1 cellular context compared by ENCODE assay signal in the genomic region with DNA sequence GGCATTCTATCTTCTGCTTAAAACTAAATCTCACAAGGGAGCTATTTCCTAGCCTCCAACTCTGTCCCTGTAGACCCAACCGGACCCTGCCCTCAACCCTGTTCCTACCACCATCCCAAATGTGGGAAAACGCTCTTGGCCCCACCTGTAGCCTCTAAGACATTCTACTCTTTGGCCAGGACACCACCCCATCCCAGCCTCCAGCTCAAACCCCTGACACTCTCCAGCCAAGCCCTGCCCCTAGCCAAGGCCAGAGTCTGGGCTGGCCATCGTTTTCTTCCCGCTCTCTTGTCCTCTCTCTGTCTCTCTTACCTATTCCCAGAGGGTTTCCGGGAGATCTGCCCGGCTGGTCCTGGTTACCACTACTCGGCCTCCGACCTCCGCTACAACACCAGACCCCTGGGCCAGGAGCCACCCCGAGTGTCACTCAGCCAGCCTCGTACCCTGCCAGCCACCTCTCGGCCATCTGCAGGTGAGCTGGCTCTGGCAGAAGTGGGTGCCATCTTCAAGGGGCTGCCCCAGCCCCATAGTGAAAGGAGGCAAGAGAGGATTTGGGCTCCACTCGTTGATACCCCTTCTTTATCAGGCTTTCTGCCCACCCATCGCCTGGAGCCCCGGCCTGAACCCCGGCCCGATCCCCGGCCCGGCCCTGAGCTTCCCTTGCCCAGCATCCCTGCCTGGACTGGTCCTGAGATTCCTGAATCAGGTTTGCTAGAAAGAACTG.
A peak's percentile ranks its signal among the peaks of the same experiment; 100 is the strongest.
TF ChIP-seq lines count a peak whose summit lies in the region.

No MANE protein-coding gene starts in this region.

TF ChIP-seq in K562, 482 proteins besides CTCF, POLR2A, EP300 and RAD21:
- TF ChIP-seq POLR2G (IDR thresholded peaks at IDR 0.05; ENCODE audit: low read depth, low read length) (peak; percentile 58; the same call in 1 of the 2 replicates), NFE2L1 (tag; IDR thresholded peaks at IDR 0.05; ENCODE audit: borderline replicate concordance, low read depth) (no peak), ZNF644 (tag; IDR thresholded peaks at IDR 0.05; ENCODE audit: low read depth) (no peak), NFXL1 (CRISPR knock-in tag; IDR thresholded peaks at IDR 0.05) (no peak)
- TF ChIP-seq, protein P1, sequence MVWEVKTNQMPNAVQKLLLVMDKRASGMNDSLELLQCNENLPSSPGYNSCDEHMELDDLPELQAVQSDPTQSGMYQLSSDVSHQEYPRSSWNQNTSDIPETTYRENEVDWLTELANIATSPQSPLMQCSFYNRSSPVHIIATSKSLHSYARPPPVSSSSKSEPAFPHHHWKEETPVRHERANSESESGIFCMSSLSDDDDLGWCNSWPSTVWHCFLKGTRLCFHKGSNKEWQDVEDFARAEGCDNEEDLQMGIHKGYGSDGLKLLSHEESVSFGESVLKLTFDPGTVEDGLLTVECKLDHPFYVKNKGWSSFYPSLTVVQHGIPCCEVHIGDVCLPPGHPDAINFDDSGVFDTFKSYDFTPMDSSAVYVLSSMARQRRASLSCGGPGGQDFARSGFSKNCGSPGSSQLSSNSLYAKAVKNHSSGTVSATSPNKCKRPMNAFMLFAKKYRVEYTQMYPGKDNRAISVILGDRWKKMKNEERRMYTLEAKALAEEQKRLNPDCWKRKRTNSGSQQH (CRISPR knock-in tag; IDR thresholded peaks at IDR 0.05), result no peak
